1 cellular context compared by ENCODE assay signal in genomic region chr11:36509694-36510566, GRCh38.
TF ChIP-seq lines count a peak whose summit lies in the region.

Gene TRAF6, minus strand, starts transcription at chr11:36510272. Its CDS starts 8,757 bp downstream, at chr11:36501515.

TF ChIP-seq in GM12878, 131 proteins besides CTCF, POLR2A, EP300 and RAD21 (continued from another document):
- TF ChIP-seq PBX3 (IDR thresholded peaks at IDR 0.05; ENCODE audit: insufficient replicate concordance, low read depth, low read length) (no peak), NFXL1 (IDR thresholded peaks at IDR 0.05; ENCODE audit: borderline replicate concordance) (no peak)
